Comparison of ENCODE assay signal across 34 cellular contexts in genomic region chr6:28158318-28158717, GRCh38.
"Had no signal": no experiment of that assay in that cellular context is flagged by ENCODE, and none has a peak within 500 bp of the region (broad histone marks: within the 10 kb centered on the region; RNA-seq: fewer than 3 reads in every experiment).

No MANE protein-coding gene starts in this region.

- FAIRE-seq: astrocyte, TTC549 had no signal

- H3K27ac ChIP-seq: adrenal gland, body of pancreas, brain microvascular endothelial cell, breast epithelium, VCaP had no signal

- DNase-seq: activated B cell treated with CpG ODN at 0.5 μM for 24 hours; activated CD4-positive, alpha-beta memory T cell treated with anti-CD3 and anti-CD28 coated beads for 36 hours; activated CD4-positive, alpha-beta T cell treated with anti-CD3 and anti-CD28 coated beads for 4 hours; activated CD4-positive, alpha-beta T cell treated with anti-CD3 and anti-CD28 coated beads, Interleukin-2, amount 10 ng/mL, durations not matched to agents 24 days and 14 days; activated CD4-positive, CD25-positive, alpha-beta regulatory T cell treated with anti-CD3 and anti-CD28 coated beads, Interleukin-2, amount 50 U/mL, for 72 hours; activated CD8-positive, alpha-beta memory T cell treated with anti-CD3 and anti-CD28 coated beads, Interleukin-2, amount 50 U/mL, for 4 hours; activated CD8-positive, alpha-beta T cell treated with anti-CD3 and anti-CD28 coated beads for 36 hours; activated effector memory CD4-positive, alpha-beta T cell treated with anti-CD3 and anti-CD28 coated beads, Interleukin-2, amount 50 U/mL, for 16 hours; activated gamma-delta T cell treated with Interleukin-2 at 50 U/mL for 16 hours; activated naive CD4-positive, alpha-beta T cell; activated naive CD4-positive, alpha-beta T cell treated with anti-CD3 and anti-CD28 coated beads for 36 hours; activated naive CD4-positive, alpha-beta T cell treated with anti-CD3 and anti-CD28 coated beads, Interleukin-2, amount 50 U/mL, for 16 hours; activated naive CD8-positive, alpha-beta T cell treated with anti-CD3 and anti-CD28 coated beads for 36 hours; activated T-cell treated with anti-CD3 and anti-CD28 coated beads for 4 hours; activated T-cell treated with anti-CD3 and anti-CD28 coated beads, Interleukin-2, amount 50 U/mL, for 1 hour; activated T-cell treated with anti-CD3 and anti-CD28 coated beads, Interleukin-2, amount 50 U/mL, for 4 hours; activated T-cell treated with anti-CD3 and anti-CD28 coated beads, Interleukin-2, amount 50 U/mL, for 72 hours; adrenal gland; amniotic stem cell; aorta; body of pancreas; brain microvascular endothelial cell; central memory CD4-positive, alpha-beta T cell; T-helper 2 cell; T-helper 9 cell had no signal

- H3K27me3 Mint-ChIP-seq: activated B cell treated with CpG ODN at 0.5 μM for 24 hours; activated CD4-positive, alpha-beta memory T cell treated with anti-CD3 and anti-CD28 coated beads for 36 hours; activated CD4-positive, alpha-beta T cell treated with anti-CD3 and anti-CD28 coated beads, Interleukin-2, amount 10 ng/mL, durations not matched to agents 24 days and 14 days; activated CD8-positive, alpha-beta T cell treated with anti-CD3 and anti-CD28 coated beads for 36 hours; activated naive CD8-positive, alpha-beta T cell treated with anti-CD3 and anti-CD28 coated beads for 36 hours; activated T-helper 17 cell treated with anti-CD3 and anti-CD28 coated beads, Interleukin-2, amount 50 U/mL, for 72 hours had no signal

- H3K27ac Mint-ChIP-seq: activated B cell treated with CpG ODN at 0.5 μM for 24 hours; activated CD4-positive, alpha-beta memory T cell treated with anti-CD3 and anti-CD28 coated beads for 36 hours; activated CD4-positive, alpha-beta T cell treated with anti-CD3 and anti-CD28 coated beads, Interleukin-2, amount 10 ng/mL, durations not matched to agents 24 days and 14 days; activated CD8-positive, alpha-beta T cell treated with anti-CD3 and anti-CD28 coated beads for 36 hours; activated naive CD4-positive, alpha-beta T cell treated with anti-CD3 and anti-CD28 coated beads for 36 hours; activated naive CD8-positive, alpha-beta T cell treated with anti-CD3 and anti-CD28 coated beads for 36 hours; activated T-cell treated with anti-CD3 and anti-CD28 coated beads, Interleukin-2, amount 50 U/mL, for 72 hours; activated T-helper 1 cell treated with anti-CD3 and anti-CD28 coated beads, Interleukin-12 subunit alpha, Interleukin-12 subunit beta, Interleukin-2, Interleukin-4 antibody, amounts not matched to agents 30 ng/mL and 10 ng/mL and 1 ng/mL, durations not matched to agents 14 hours and 24 hours and 36 hours; activated T-helper 17 cell treated with anti-CD3 and anti-CD28 coated beads, Interleukin-2, amount 50 U/mL, for 72 hours; T-helper 1 cell treated with Interleukin-12 subunit alpha and Interleukin-12 subunit beta and Interleukin-4 antibody, amounts not matched to agents 30 μg/mL and 1 μg/mL, for 36 hours; T-helper 2 cell treated with Interferon-gamma antibody and Interleukin-4, amounts not matched to agents 5 μg/mL and 100 μg/mL, for 36 hours had no signal

- ATAC-seq: activated CD8-positive, alpha-beta T cell treated with anti-CD3 and anti-CD28 coated beads for 36 hours; activated naive CD4-positive, alpha-beta T cell treated with anti-CD3 and anti-CD28 coated beads, Interleukin-2, amount 50 U/mL, for 72 hours; activated T-cell treated with anti-CD3 and anti-CD28 coated beads, Interleukin-2, amount 50 U/mL, for 4 hours; activated T-cell treated with anti-CD3 and anti-CD28 coated beads, Interleukin-2, amount 50 U/mL, for 72 hours; activated T-helper 17 cell treated with anti-CD3 and anti-CD28 coated beads, Interleukin-2, amount 50 U/mL, for 72 hours; body of pancreas had no signal

- H3K9me3 ChIP-seq: adrenal gland, body of pancreas, breast epithelium had no signal

- H3K4me3 Mint-ChIP-seq: activated B cell treated with CpG ODN at 0.5 μM for 24 hours; activated CD4-positive, alpha-beta memory T cell treated with anti-CD3 and anti-CD28 coated beads for 36 hours; activated CD4-positive, alpha-beta T cell treated with anti-CD3 and anti-CD28 coated beads, Interleukin-2, amount 10 ng/mL, durations not matched to agents 24 days and 14 days; activated CD8-positive, alpha-beta T cell treated with anti-CD3 and anti-CD28 coated beads for 36 hours; activated naive CD4-positive, alpha-beta T cell treated with anti-CD3 and anti-CD28 coated beads for 36 hours; activated naive CD8-positive, alpha-beta T cell treated with anti-CD3 and anti-CD28 coated beads for 36 hours; activated T-cell treated with anti-CD3 and anti-CD28 coated beads, Interleukin-2, amount 50 U/mL, for 4 hours; activated T-cell treated with anti-CD3 and anti-CD28 coated beads, Interleukin-2, amount 50 U/mL, for 72 hours; activated T-helper 1 cell treated with anti-CD3 and anti-CD28 coated beads, Interleukin-12 subunit alpha, Interleukin-12 subunit beta, Interleukin-2, Interleukin-4 antibody, amounts not matched to agents 30 ng/mL and 10 ng/mL and 1 ng/mL, durations not matched to agents 14 hours and 24 hours and 36 hours; activated T-helper 17 cell treated with anti-CD3 and anti-CD28 coated beads, Interleukin-2, amount 50 U/mL, for 72 hours; T-helper 1 cell treated with Interleukin-12 subunit alpha and Interleukin-12 subunit beta and Interleukin-4 antibody, amounts not matched to agents 30 μg/mL and 1 μg/mL, for 36 hours; T-helper 2 cell treated with Interferon-gamma antibody and Interleukin-4, amounts not matched to agents 5 μg/mL and 100 μg/mL, for 36 hours had no signal

- H3K4me1 ChIP-seq: breast epithelium had no signal

- H3K27me3 ChIP-seq: adrenal gland, body of pancreas, brain microvascular endothelial cell, breast epithelium had no signal

- H3K4me3 ChIP-seq: adrenal gland, body of pancreas, breast epithelium had no signal
